Comparison of ENCODE assay signal across 2 cellular contexts in genomic region chr9:37800631-37801286, GRCh38.
TF ChIP-seq lines count a peak whose summit lies in the region.

Gene DCAF10, plus strand, starts transcription at chr9:37800797. Its CDS starts 70 bp downstream, at chr9:37800867.

TF ChIP-seq in IMR-90, 13 proteins besides CTCF, POLR2A, EP300 and RAD21 (continued from another document):
- TF ChIP-seq MXI1 (IDR thresholded peaks at IDR 0.05; ENCODE audit: borderline replicate concordance, low read depth, low read length), result no peak
- no peak for TF ChIP-seq ELK1 (IDR thresholded peaks at IDR 0.05; ENCODE audit: borderline replicate concordance, low read depth, low read length)
- no peak for TF ChIP-seq SMC3 (IDR thresholded peaks at IDR 0.05; ENCODE audit: low read depth, low read length)
- TF ChIP-seq CHD1 (IDR thresholded peaks at IDR 0.05; ENCODE audit: low read depth, low read length), result no peak
- peak; percentile 34 for TF ChIP-seq RCOR1 (IDR thresholded peaks at IDR 0.05; ENCODE audit: insufficient replicate concordance, low read length)
- TF ChIP-seq CEBPB (IDR thresholded peaks at IDR 0.05; ENCODE audit: low read depth, low read length), result no peak
- TF ChIP-seq MAFK (IDR thresholded peaks at IDR 0.05; ENCODE audit: low read depth, low read length), result no peak
TF ChIP-seq in IMR-90: peak in this region for 3.

TF ChIP-seq in neural cell, 6 proteins besides CTCF, POLR2A, EP300 and RAD21 (continued from another document):
- TF ChIP-seq REST (IDR thresholded peaks at IDR 0.05; ENCODE audit: borderline replicate concordance) (peak; percentile 57), SMC3 (conservative IDR thresholded peaks at IDR 0.05; ENCODE audit: poor library complexity) (peak; percentile 39)
TF ChIP-seq in neural cell: peak in this region for 5.
